Comparison of ENCODE assay signal across 1 cellular context in the genomic region with DNA sequence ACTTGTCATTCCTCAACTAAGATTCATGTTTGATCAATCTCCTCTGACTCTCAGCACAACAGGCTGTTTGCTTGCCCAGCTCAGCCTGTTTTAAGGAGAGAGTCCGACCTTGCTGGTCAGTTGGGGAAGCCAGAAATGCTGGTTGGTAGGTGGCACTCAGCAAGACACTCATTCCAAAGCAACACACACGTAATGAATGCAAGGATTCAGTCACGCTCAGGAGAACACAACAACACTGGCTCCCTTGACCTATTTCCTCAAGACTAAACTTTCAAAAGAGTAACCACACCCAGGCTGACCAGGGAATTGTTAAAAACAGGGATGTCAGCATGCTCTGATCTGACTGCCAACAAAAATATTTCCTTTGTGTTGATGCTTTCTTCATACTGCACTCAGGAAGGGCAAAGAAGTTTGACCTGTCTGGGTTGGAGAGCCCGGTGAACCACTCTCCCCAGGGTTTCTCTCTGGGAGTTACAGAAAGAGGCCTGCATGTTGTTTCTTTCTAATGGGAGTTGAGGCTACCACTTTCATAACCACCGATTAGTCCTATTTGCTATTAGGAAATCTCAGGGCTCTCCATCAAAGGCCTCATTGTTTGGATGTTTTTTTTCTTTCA.
TF ChIP-seq lines count a peak whose summit lies in the region.

No MANE protein-coding gene starts in this region.

TF ChIP-seq in HepG2, 621 proteins besides CTCF, POLR2A, EP300 and RAD21 (continued from another document and continues in another):
- TF ChIP-seq, protein P1, sequence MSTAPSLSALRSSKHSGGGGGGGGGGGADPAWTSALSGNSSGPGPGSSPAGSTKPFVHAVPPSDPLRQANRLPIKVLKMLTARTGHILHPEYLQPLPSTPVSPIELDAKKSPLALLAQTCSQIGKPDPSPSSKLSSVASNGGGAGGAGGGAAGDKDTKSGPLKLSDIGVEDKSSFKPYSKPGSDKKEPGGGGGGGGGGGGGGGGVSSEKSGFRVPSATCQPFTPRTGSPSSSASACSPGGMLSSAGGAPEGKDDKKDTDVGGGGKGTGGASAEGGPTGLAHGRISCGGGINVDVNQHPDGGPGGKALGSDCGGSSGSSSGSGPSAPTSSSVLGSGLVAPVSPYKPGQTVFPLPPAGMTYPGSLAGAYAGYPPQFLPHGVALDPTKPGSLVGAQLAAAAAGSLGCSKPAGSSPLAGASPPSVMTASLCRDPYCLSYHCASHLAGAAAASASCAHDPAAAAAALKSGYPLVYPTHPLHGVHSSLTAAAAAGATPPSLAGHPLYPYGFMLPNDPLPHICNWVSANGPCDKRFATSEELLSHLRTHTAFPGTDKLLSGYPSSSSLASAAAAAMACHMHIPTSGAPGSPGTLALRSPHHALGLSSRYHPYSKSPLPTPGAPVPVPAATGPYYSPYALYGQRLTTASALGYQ (CRISPR knock-in tag; IDR thresholded peaks at IDR 0.05) = no peak
- TF ChIP-seq GFI1 (CRISPR knock-in tag; IDR thresholded peaks at IDR 0.05; ENCODE audit: borderline replicate concordance) (0 out of 2 replicates have a peak, but pooled peaks have one; percentile 25), SYNCRIP (IDR thresholded peaks at IDR 0.05; ENCODE audit: insufficient read depth, low read depth, low read length) (no peak), HOXA5 (CRISPR knock-in tag; IDR thresholded peaks at IDR 0.05) (no peak), ZBTB8A (CRISPR knock-in tag; IDR thresholded peaks at IDR 0.05; ENCODE audit: borderline replicate concordance, low read depth) (no peak), SP2 (CRISPR knock-in tag; IDR thresholded peaks at IDR 0.05) (no peak), ZNF550 (CRISPR knock-in tag; IDR thresholded peaks at IDR 0.05; ENCODE audit: borderline replicate concordance) (no peak), CHD4 (IDR thresholded peaks at IDR 0.05; ENCODE audit: borderline replicate concordance, low read length) (no peak; the same call in 1 of the 2 replicates), ELF3 (CRISPR knock-in tag; IDR thresholded peaks at IDR 0.05) (no peak), KDM6A (CRISPR knock-in tag; IDR thresholded peaks at IDR 0.05; ENCODE audit: low read depth) (peak; percentile 63; the same call in 1 of the 2 replicates), SMARCC2 (IDR thresholded peaks at IDR 0.05) (no peak), ARNT (IDR thresholded peaks at IDR 0.05) (no peak), ATRX (CRISPR knock-in tag; IDR thresholded peaks at IDR 0.05; ENCODE audit: borderline replicate concordance) (no peak), HDAC2 (CRISPR knock-in tag; IDR thresholded peaks at IDR 0.05) (0 out of 2 replicates have a peak, but pooled peaks have one; percentile 31), SNRNP70 (IDR thresholded peaks at IDR 0.05; ENCODE audit: low read depth, low read length) (no peak), NR2F1 (CRISPR knock-in tag; IDR thresholded peaks at IDR 0.05) (no peak), ZNF768 (CRISPR knock-in tag; IDR thresholded peaks at IDR 0.05) (no peak), THAP11 (CRISPR knock-in tag; IDR thresholded peaks at IDR 0.05) (peak; percentile 62), GABPA (IDR thresholded peaks at IDR 0.05; ENCODE audit: low read depth, low read length) (no peak), GABPA (CRISPR knock-in tag; IDR thresholded peaks at IDR 0.05; ENCODE audit: low read depth) (no peak), PCBP2 (optimal IDR thresholded peaks at IDR 0.05; ENCODE audit: low read depth, low read length, poor library complexity, severe bottlenecking) (no peak), ZNF124 (CRISPR knock-in tag; IDR thresholded peaks at IDR 0.05) (peak; percentile 36; the same call in 1 of the 2 replicates), ZSCAN12 (CRISPR knock-in tag; IDR thresholded peaks at IDR 0.05) (no peak), ZNF143 (CRISPR knock-in tag; IDR thresholded peaks at IDR 0.05) (no peak), STAG1 (CRISPR knock-in tag; IDR thresholded peaks at IDR 0.05) (no peak), ZNF235 (CRISPR knock-in tag; IDR thresholded peaks at IDR 0.05; ENCODE audit: borderline replicate concordance) (no peak), MXI1 (IDR thresholded peaks at IDR 0.05; ENCODE audit: borderline replicate concordance, low read depth, low read length) (no peak), HES4 (CRISPR knock-in tag; IDR thresholded peaks at IDR 0.05; ENCODE audit: borderline replicate concordance) (no peak), ZNF746 (CRISPR knock-in tag; IDR thresholded peaks at IDR 0.05) (no peak), NFKB2 (CRISPR knock-in tag; IDR thresholded peaks at IDR 0.05; ENCODE audit: borderline replicate concordance) (no peak), ZSCAN30 (CRISPR knock-in tag; IDR thresholded peaks at IDR 0.05) (no peak), TBX2 (CRISPR knock-in tag; IDR thresholded peaks at IDR 0.05; ENCODE audit: borderline replicate concordance) (peak; percentile 48; the same call in 1 of the 2 replicates)
- TF ChIP-seq, protein P2, sequence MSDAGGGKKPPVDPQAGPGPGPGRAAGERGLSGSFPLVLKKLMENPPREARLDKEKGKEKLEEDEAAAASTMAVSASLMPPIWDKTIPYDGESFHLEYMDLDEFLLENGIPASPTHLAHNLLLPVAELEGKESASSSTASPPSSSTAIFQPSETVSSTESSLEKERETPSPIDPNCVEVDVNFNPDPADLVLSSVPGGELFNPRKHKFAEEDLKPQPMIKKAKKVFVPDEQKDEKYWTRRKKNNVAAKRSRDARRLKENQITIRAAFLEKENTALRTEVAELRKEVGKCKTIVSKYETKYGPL (CRISPR knock-in tag; IDR thresholded peaks at IDR 0.05) = no peak
- TF ChIP-seq, protein P3, sequence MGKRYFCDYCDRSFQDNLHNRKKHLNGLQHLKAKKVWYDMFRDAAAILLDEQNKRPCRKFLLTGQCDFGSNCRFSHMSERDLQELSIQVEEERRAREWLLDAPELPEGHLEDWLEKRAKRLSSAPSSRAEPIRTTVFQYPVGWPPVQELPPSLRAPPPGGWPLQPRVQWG (CRISPR knock-in tag; IDR thresholded peaks at IDR 0.05; ENCODE audit: borderline replicate concordance, low read depth) = no peak
- TF ChIP-seq, protein P4, sequence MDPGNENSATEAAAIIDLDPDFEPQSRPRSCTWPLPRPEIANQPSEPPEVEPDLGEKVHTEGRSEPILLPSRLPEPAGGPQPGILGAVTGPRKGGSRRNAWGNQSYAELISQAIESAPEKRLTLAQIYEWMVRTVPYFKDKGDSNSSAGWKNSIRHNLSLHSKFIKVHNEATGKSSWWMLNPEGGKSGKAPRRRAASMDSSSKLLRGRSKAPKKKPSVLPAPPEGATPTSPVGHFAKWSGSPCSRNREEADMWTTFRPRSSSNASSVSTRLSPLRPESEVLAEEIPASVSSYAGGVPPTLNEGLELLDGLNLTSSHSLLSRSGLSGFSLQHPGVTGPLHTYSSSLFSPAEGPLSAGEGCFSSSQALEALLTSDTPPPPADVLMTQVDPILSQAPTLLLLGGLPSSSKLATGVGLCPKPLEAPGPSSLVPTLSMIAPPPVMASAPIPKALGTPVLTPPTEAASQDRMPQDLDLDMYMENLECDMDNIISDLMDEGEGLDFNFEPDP (CRISPR knock-in tag; conservative IDR thresholded peaks at IDR 0.05) = no peak
- TF ChIP-seq, protein P5, sequence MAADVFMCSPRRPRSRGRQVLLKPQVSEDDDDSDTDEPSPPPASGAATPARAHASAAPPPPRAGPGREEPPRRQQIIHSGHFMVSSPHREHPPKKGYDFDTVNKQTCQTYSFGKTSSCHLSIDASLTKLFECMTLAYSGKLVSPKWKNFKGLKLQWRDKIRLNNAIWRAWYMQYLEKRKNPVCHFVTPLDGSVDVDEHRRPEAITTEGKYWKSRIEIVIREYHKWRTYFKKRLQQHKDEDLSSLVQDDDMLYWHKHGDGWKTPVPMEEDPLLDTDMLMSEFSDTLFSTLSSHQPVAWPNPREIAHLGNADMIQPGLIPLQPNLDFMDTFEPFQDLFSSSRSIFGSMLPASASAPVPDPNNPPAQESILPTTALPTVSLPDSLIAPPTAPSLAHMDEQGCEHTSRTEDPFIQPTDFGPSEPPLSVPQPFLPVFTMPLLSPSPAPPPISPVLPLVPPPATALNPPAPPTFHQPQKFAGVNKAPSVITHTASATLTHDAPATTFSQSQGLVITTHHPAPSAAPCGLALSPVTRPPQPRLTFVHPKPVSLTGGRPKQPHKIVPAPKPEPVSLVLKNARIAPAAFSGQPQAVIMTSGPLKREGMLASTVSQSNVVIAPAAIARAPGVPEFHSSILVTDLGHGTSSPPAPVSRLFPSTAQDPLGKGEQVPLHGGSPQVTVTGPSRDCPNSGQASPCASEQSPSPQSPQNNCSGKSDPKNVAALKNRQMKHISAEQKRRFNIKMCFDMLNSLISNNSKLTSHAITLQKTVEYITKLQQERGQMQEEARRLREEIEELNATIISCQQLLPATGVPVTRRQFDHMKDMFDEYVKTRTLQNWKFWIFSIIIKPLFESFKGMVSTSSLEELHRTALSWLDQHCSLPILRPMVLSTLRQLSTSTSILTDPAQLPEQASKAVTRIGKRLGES (CRISPR knock-in tag; IDR thresholded peaks at IDR 0.05; ENCODE audit: borderline replicate concordance) = no peak
- TF ChIP-seq, protein P6, sequence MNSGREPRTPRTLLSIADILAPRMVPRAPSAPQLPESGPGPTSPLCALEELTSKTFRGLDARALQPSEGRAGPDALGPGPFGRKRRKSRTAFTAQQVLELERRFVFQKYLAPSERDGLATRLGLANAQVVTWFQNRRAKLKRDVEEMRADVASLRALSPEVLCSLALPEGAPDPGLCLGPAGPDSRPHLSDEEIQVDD (CRISPR knock-in tag; IDR thresholded peaks at IDR 0.05; ENCODE audit: borderline replicate concordance) = no peak
- TF ChIP-seq, protein P7, sequence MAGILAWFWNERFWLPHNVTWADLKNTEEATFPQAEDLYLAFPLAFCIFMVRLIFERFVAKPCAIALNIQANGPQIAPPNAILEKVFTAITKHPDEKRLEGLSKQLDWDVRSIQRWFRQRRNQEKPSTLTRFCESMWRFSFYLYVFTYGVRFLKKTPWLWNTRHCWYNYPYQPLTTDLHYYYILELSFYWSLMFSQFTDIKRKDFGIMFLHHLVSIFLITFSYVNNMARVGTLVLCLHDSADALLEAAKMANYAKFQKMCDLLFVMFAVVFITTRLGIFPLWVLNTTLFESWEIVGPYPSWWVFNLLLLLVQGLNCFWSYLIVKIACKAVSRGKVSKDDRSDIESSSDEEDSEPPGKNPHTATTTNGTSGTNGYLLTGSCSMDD (CRISPR knock-in tag; IDR thresholded peaks at IDR 0.05) = no peak
- TF ChIP-seq, protein P8, sequence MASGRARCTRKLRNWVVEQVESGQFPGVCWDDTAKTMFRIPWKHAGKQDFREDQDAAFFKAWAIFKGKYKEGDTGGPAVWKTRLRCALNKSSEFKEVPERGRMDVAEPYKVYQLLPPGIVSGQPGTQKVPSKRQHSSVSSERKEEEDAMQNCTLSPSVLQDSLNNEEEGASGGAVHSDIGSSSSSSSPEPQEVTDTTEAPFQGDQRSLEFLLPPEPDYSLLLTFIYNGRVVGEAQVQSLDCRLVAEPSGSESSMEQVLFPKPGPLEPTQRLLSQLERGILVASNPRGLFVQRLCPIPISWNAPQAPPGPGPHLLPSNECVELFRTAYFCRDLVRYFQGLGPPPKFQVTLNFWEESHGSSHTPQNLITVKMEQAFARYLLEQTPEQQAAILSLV (CRISPR knock-in tag; IDR thresholded peaks at IDR 0.05; ENCODE audit: borderline replicate concordance) = no peak
- TF ChIP-seq, protein P9, sequence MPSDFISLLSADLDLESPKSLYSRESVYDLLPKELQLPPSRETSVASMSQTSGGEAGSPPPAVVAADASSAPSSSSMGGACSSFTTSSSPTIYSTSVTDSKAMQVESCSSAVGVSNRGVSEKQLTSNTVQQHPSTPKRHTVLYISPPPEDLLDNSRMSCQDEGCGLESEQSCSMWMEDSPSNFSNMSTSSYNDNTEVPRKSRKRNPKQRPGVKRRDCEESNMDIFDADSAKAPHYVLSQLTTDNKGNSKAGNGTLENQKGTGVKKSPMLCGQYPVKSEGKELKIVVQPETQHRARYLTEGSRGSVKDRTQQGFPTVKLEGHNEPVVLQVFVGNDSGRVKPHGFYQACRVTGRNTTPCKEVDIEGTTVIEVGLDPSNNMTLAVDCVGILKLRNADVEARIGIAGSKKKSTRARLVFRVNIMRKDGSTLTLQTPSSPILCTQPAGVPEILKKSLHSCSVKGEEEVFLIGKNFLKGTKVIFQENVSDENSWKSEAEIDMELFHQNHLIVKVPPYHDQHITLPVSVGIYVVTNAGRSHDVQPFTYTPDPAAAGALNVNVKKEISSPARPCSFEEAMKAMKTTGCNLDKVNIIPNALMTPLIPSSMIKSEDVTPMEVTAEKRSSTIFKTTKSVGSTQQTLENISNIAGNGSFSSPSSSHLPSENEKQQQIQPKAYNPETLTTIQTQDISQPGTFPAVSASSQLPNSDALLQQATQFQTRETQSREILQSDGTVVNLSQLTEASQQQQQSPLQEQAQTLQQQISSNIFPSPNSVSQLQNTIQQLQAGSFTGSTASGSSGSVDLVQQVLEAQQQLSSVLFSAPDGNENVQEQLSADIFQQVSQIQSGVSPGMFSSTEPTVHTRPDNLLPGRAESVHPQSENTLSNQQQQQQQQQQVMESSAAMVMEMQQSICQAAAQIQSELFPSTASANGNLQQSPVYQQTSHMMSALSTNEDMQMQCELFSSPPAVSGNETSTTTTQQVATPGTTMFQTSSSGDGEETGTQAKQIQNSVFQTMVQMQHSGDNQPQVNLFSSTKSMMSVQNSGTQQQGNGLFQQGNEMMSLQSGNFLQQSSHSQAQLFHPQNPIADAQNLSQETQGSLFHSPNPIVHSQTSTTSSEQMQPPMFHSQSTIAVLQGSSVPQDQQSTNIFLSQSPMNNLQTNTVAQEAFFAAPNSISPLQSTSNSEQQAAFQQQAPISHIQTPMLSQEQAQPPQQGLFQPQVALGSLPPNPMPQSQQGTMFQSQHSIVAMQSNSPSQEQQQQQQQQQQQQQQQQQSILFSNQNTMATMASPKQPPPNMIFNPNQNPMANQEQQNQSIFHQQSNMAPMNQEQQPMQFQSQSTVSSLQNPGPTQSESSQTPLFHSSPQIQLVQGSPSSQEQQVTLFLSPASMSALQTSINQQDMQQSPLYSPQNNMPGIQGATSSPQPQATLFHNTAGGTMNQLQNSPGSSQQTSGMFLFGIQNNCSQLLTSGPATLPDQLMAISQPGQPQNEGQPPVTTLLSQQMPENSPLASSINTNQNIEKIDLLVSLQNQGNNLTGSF (CRISPR knock-in tag; IDR thresholded peaks at IDR 0.05) = no peak
- TF ChIP-seq, protein P10, sequence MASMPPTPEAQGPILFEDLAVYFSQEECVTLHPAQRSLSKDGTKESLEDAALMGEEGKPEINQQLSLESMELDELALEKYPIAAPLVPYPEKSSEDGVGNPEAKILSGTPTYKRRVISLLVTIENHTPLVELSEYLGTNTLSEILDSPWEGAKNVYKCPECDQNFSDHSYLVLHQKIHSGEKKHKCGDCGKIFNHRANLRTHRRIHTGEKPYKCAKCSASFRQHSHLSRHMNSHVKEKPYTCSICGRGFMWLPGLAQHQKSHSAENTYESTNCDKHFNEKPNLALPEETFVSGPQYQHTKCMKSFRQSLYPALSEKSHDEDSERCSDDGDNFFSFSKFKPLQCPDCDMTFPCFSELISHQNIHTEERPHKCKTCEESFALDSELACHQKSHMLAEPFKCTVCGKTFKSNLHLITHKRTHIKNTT (CRISPR knock-in tag; IDR thresholded peaks at IDR 0.05) = no peak
